In the genomic region with DNA sequence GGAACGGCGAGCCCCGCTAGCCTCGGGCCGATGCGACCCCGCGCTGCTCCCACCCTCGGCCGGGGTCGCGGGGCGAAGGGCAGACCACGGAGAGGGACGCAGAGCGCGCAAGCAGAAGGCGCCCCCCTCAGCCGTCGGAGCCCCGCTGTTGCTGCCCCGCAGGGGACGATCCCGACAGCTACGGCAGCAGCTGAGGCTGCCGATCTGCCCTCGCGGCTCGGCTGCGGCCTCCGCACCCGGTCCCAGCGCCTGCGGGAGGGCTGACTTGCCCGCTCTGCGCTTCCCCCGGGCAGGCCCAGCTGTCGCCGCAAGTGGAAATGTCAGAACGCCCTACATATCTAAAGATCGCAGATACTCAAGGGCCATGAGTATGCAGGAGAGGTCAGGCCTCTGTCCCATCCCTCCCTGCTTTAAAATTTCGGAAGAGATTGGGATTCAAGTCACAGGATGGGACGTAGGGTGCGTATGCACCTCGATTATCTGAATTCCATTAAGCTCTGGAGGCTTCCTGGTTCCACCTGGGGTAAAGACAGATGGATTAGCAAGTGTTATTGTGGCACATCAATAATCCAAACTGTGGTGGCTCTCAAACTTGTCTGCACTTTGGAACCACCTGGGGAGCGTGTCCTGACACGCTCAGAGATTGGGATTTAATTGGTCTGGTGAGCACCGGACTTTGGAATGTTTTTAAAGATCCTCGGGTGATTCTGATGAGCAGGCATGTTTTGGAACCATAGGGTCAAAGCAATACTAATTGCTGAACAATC, we compare ENCODE assay signal across 8 cellular contexts. TPM values are rescaled to one million over a fixed set of nuclear protein-coding genes. Genes with fewer than 3 reads are reported as not detected.
A peak's percentile ranks its signal among the peaks of the same experiment; 100 is the strongest.
DNase-seq lines count a peak whose midpoint lies in the region; ATAC-seq and TF ChIP-seq lines count a peak whose summit lies in the region.

A gene (minus strand): TSS at position 206 of the 767 bp plus-strand sequence. CDS start 216 bp downstream, outside the sequence.

- peak within 1 kb of the TSS; percentile 96 to 99 (median 96) for H3K27ac ChIP-seq in right lobe of liver

- H3K27me3 ChIP-seq in H7 (ENCODE audit: control insufficient read depth, insufficient read depth, low read length) (peaks cover 7% of the 10 kb centered on the region; the same call in 1 of the 2 replicates), right lobe of liver (no peaks in the 10 kb centered on the region)

- H3K27ac Mint-ChIP-seq in activated CD4-positive, alpha-beta T cell treated with anti-CD3 and anti-CD28 coated beads for 36 hours, result peak within 1 kb of the TSS; percentile 97

- peak within 1 kb of the TSS; percentile 78 for H3K4me3 Mint-ChIP-seq in activated CD4-positive, alpha-beta T cell treated with anti-CD3 and anti-CD28 coated beads for 36 hours

- DNase-seq in GM03348 (ENCODE audit: low spot score), result peak; percentile 63
- DNase-seq in H7, result peak; percentile 68
- DNase-seq in LHCN-M2 (ENCODE audit: low read depth), result peak; percentile 69
- DNase-seq in activated CD4-positive, alpha-beta T cell treated with anti-CD3 and anti-CD28 coated beads for 36 hours, result peak; percentile 66
- peak; percentile 65 for DNase-seq in dermis blood vessel endothelial cell
- peak; percentile 50 to 77 (median 65) for DNase-seq in right lobe of liver
- DNase-seq in stimulated activated CD4-positive, alpha-beta T cell treated with anti-CD3 and anti-CD28 coated beads, Interleukin-4, amount 100 ng/mL, for 48 hours (ENCODE audit: low read depth in 2 of 2), result peak; percentile 8 to 18
- DNase-seq in COLO829 (ENCODE audit: low spot score), result no peak

- no peak for TF ChIP-seq CTCF in right lobe of liver (IDR thresholded peaks at IDR 0.05)

- H3K9me3 Mint-ChIP-seq in activated CD4-positive, alpha-beta T cell treated with anti-CD3 and anti-CD28 coated beads for 36 hours (ENCODE audit: low read depth), result no peaks in the 10 kb centered on the region

- H3K4me1 ChIP-seq in right lobe of liver, result peaks cover 0 to 11% (median 0%) of the 10 kb centered on the region in 4 donors

- H3K4me3 ChIP-seq in H7 (ENCODE audit: insufficient read depth, low read depth, low read length) (peak within 1 kb of the TSS; percentile 73), right lobe of liver (peak within 1 kb of the TSS; percentile 62 to 69 (median 65))

- CTCF ChIA-PET in activated CD4-positive, alpha-beta T cell treated with anti-CD3 and anti-CD28 coated beads for 36 hours (lab: Charles Lee), result interaction anchor here (0.8 to 4.4 kb wide), 4 partner anchors 12 to 144 kb away, joined by 3 to 27 read pairs (median 6); no protein-coding TSS in a partner anchor

- H3K36me3 ChIP-seq in H7 (replicated peaks; ENCODE audit: control insufficient read depth, insufficient read depth, low read length) (no peaks in the 10 kb centered on the region), right lobe of liver (no peaks in the 10 kb centered on the region)

- WGBS in right lobe of liver (ENCODE audit: insufficient coverage, low coverage, low lambda C conversion rate, missing lambda C conversion rate), result 10% methylated on average over 7 of the region's 49 CpGs

- POLR2A ChIA-PET in activated CD4-positive, alpha-beta T cell treated with anti-CD3 and anti-CD28 coated beads for 36 hours (lab: Charles Lee), result interaction anchor here (0.6 kb wide), 1 partner anchor 7 kb away, joined by 3 read pairs; no protein-coding TSS in a partner anchor

- no peaks in the 10 kb centered on the region for H3K9me3 ChIP-seq in right lobe of liver

- ATAC-seq in activated CD4-positive, alpha-beta T cell treated with anti-CD3 and anti-CD28 coated beads for 36 hours, result peak; percentile 20
- ATAC-seq in right lobe of liver, result peak; percentile 69 to 83 (median 76)

- H3K27me3 Mint-ChIP-seq in activated CD4-positive, alpha-beta T cell treated with anti-CD3 and anti-CD28 coated beads for 36 hours, result no peaks in the 10 kb centered on the region

- peaks cover 20% of the 10 kb centered on the region for H3K4me1 Mint-ChIP-seq in activated CD4-positive, alpha-beta T cell treated with anti-CD3 and anti-CD28 coated beads for 36 hours

- peak; percentile 77 for TF ChIP-seq POLR2A in right lobe of liver (IDR thresholded peaks at IDR 0.05)

- H3K36me3 Mint-ChIP-seq in activated CD4-positive, alpha-beta T cell treated with anti-CD3 and anti-CD28 coated beads for 36 hours (ENCODE audit: low read depth), result no peaks in the 10 kb centered on the region

- intact Hi-C loops in activated CD4-positive, alpha-beta T cell treated with anti-CD3 and anti-CD28 coated beads for 36 hours (cut with DNase I, micrococcal nuclease), result loop anchor here in 1 of 2 experiments (2.0 to 5.0 kb wide), 3 partner anchors 143 to 343 kb away; no protein-coding TSS in a partner anchor
- intact Hi-C loops in right lobe of liver (cut with DNase I), result no loop called here

RNA-seq across cellular contexts. Expression of the gene that starts here (rescaled TPM):
- 0.30 and 0.45 TPM in 2 replicates for total RNA-seq in H7 (2014; rRNA removed; shearing (Covaris generic))
- total RNA-seq in LHCN-M2 (2014; rRNA removed) (3.7 and 4.5 TPM in 2 replicates), dermis blood vessel endothelial cell (1.9 and 2.0 TPM in 2 replicates), right lobe of liver (1 to 10 TPM; 1.2 to 3.3 (median 2.5) TPM)
- 2.7 TPM for polyA plus RNA-seq in LHCN-M2 (2012)
- total RNA-seq in activated CD4-positive, alpha-beta T cell treated with anti-CD3 and anti-CD28 coated beads for 36 hours, result 1 to 10 TPM; 1.0 to 1.4 TPM

Comparison
In these comparisons a context has a peak if more than half of its experiments do, and no peak if none do; other contexts are left out.
1. Peak in DNase-seq and H3K4me3 ChIP-seq in H7; RNA of the gene not detected or under 1 TPM.